9 cellular contexts compared by ENCODE assay signal in genomic region chr3:73094127-73094526, GRCh38. TPM values are rescaled to one million over a fixed set of nuclear protein-coding genes. Genes with fewer than 3 reads are reported as not detected.
DNase-seq lines count a peak whose midpoint lies in the region; ATAC-seq, FAIRE-seq and TF ChIP-seq lines count a peak whose summit lies in the region.
"Had no signal": no experiment of that assay in that cellular context is flagged by ENCODE, and none has a peak within 500 bp of the region (broad histone marks: within the 10 kb centered on the region; RNA-seq: fewer than 3 reads in every experiment).

No MANE protein-coding gene starts in this region.

- H3K27me3 ChIP-seq in bronchial epithelial cell (ENCODE audit: control insufficient read depth, insufficient read depth, low read length) = no peaks in the 10 kb centered on the region

- intact Hi-C loops in head of caudate nucleus (cut with DNase I) = no loop called here

- ATAC-seq in GM18873 (IDR thresholded peaks at IDR 0.05; ENCODE audit: low FRiP score, unreplicated experiment) (peak; percentile 59), HG02938 (IDR thresholded peaks at IDR 0.05; ENCODE audit: unreplicated experiment) (no peak)

- DNase-seq in 8988T (peak; percentile 26), NCI-H2171 treated with DMSO at 0.1 percent for 48 hours (lab: John Stamatoyannopoulos, UW) (peak; percentile 63), bronchial epithelial cell (ENCODE audit: low read depth) (peak; percentile 25), head of caudate nucleus (no peak), NCI-H226 (no peak)
- no peak for DNase-seq in activated CD8-positive, alpha-beta memory T cell treated with anti-CD3 and anti-CD28 coated beads, Interleukin-2, amount 50 U/mL, for 4 hours
- DNase-seq: cerebellar nuclear complex had no signal

- H3K4me3 ChIP-seq in bronchial epithelial cell (ENCODE audit: low read depth, low read length) = no peak overlapping the region

- FAIRE-seq in bronchial epithelial cell (lab: Jason Lieb, UNC) = peak; percentile 52

- no peak for TF ChIP-seq CTCF in bronchial epithelial cell (IDR thresholded peaks at IDR 0.05; ENCODE audit: insufficient read depth, low read length, severe bottlenecking)

- no peaks in the 10 kb centered on the region for H3K36me3 ChIP-seq in bronchial epithelial cell (ENCODE audit: control insufficient read depth, insufficient read depth, low read length)

RNA-seq across cellular contexts. Expression of gene EBLN2, which starts 32.7 kb away (rescaled TPM):
- total RNA-seq in bronchial epithelial cell = 5.3 and 5.6 TPM in 2 replicates

Comparison
In these comparisons a context has a peak if more than half of its experiments do, and no peak if none do; other contexts are left out.
1. DNase-seq: peak in 8988T (single experiment), NCI-H2171 treated with DMSO at 0.1 percent for 48 hours (single experiment) and bronchial epithelial cell (single experiment); none in head of caudate nucleus (0 of 42), NCI-H226 (single experiment) and activated CD8-positive, alpha-beta memory T cell treated with anti-CD3 and anti-CD28 coated beads, Interleukin-2, amount 50 U/mL, for 4 hours (single experiment).